8 cellular contexts compared by ENCODE assay signal in genomic region chr9:98315551-98316060, GRCh38.
DNase-seq lines count a peak whose midpoint lies in the region; ATAC-seq and TF ChIP-seq lines count a peak whose summit lies in the region.

No MANE protein-coding gene starts in this region.

- no peak overlapping the region for H3K4me3 Mint-ChIP-seq in CD4-positive, alpha-beta memory T cell
- H3K4me3 Mint-ChIP-seq in naive thymus-derived CD4-positive, alpha-beta T cell, result no peak overlapping the region

- H3K27ac Mint-ChIP-seq in CD4-positive, alpha-beta memory T cell, result no peak overlapping the region
- H3K27ac Mint-ChIP-seq in naive thymus-derived CD4-positive, alpha-beta T cell, result peak overlapping the region in 1 of 9 donors; percentile 7

- H3K27ac ChIP-seq in CD4-positive, alpha-beta memory T cell (ENCODE audit: low read depth, low read length), result no peak overlapping the region
- no peak overlapping the region for H3K27ac ChIP-seq in KMS-11
- no peak overlapping the region for H3K27ac ChIP-seq in naive thymus-derived CD4-positive, alpha-beta T cell (ENCODE audit: low read depth, low read length)

- H4K20me1 ChIP-seq in KMS-11 (ENCODE audit: insufficient read depth), result no peaks in the 10 kb centered on the region

- H3K4me2 ChIP-seq in KMS-11, result no peak overlapping the region

- CTCF ChIA-PET in CD4-positive, alpha-beta memory T cell (lab: Charles Lee; ENCODE audit: partially characterized antibody), result interaction anchor here (0.7 to 3.5 kb wide), 9 partner anchors 8 to 476 kb away, joined by 3 to 16 read pairs (median 3); no protein-coding TSS in a partner anchor
- CTCF ChIA-PET in naive thymus-derived CD4-positive, alpha-beta T cell (lab: Charles Lee), result interaction anchor here (1.3 kb wide), 1 partner anchor 459 kb away, joined by 6 read pairs; no protein-coding TSS in a partner anchor

- no peaks in the 10 kb centered on the region for H3K9me3 Mint-ChIP-seq in CD4-positive, alpha-beta memory T cell
- no peaks in the 10 kb centered on the region for H3K9me3 Mint-ChIP-seq in naive thymus-derived CD4-positive, alpha-beta T cell

- no peak overlapping the region for H2AFZ ChIP-seq in KMS-11 (ENCODE audit: low read depth)

- peak; percentile 57 to 66 (median 61) for DNase-seq in CD4-positive, alpha-beta memory T cell
- peak; percentile 4 for DNase-seq in OCI-M2 (lab: John Stamatoyannopoulos, UW; ENCODE audit: unreplicated experiment)
- DNase-seq in activated CD8-positive, alpha-beta memory T cell treated with anti-CD3 and anti-CD28 coated beads, Interleukin-2, amount 50 U/mL, for 48 hours, result peak; percentile 93
- DNase-seq in naive thymus-derived CD4-positive, alpha-beta T cell, result peak; percentile 40 to 77 (median 65)
- DNase-seq in stimulated activated CD8-positive, alpha-beta memory T cell treated with anti-CD3 and anti-CD28 coated beads, Interleukin-7, amount 100 ng/mL, for 48 hours (ENCODE audit: extremely low read depth in 1 of 2, low read depth in 1 of 2), result peak; percentile 51 to 60

- H3K79me2 ChIP-seq in KMS-11 (ENCODE audit: insufficient read depth, low read depth), result no peaks in the 10 kb centered on the region

- H3K9ac ChIP-seq in KMS-11, result no peak overlapping the region

- peaks cover 0 to 6% (median 3%) of the 10 kb centered on the region in 4 donors for H3K4me1 Mint-ChIP-seq in CD4-positive, alpha-beta memory T cell
- peaks cover 0 to 8% (median 0%) of the 10 kb centered on the region in 7 donors for H3K4me1 Mint-ChIP-seq in naive thymus-derived CD4-positive, alpha-beta T cell

- no peaks in the 10 kb centered on the region for H3K9me3 ChIP-seq in CD4-positive, alpha-beta memory T cell (ENCODE audit: control insufficient read depth in 1 of 2, low read length in 2 of 2)
- no peaks in the 10 kb centered on the region for H3K9me3 ChIP-seq in naive thymus-derived CD4-positive, alpha-beta T cell (ENCODE audit: control insufficient read depth in 2 of 3, low read length in 3 of 3)

- peak; percentile 66 for ATAC-seq in GM21367 (IDR thresholded peaks at IDR 0.05; ENCODE audit: unreplicated experiment)
- peak; percentile 79 for ATAC-seq in esophagus mucosa
- ATAC-seq in naive thymus-derived CD4-positive, alpha-beta T cell, result peak; percentile 90

- no peaks in the 10 kb centered on the region for H3K36me3 Mint-ChIP-seq in CD4-positive, alpha-beta memory T cell
- H3K36me3 Mint-ChIP-seq in naive thymus-derived CD4-positive, alpha-beta T cell, result no peaks in the 10 kb centered on the region

- no peaks in the 10 kb centered on the region for H3K36me3 ChIP-seq in CD4-positive, alpha-beta memory T cell (ENCODE audit: insufficient read depth, low read length)
- H3K36me3 ChIP-seq in KMS-11 (ENCODE audit: insufficient read depth), result no peaks in the 10 kb centered on the region
- no peaks in the 10 kb centered on the region for H3K36me3 ChIP-seq in naive thymus-derived CD4-positive, alpha-beta T cell (ENCODE audit: control insufficient read depth in 2 of 3, insufficient read depth in 3 of 3, low read length in 3 of 3)

- intact Hi-C loops in CD4-positive, alpha-beta memory T cell (cut with micrococcal nuclease), result no loop called here
- intact Hi-C loops in naive thymus-derived CD4-positive, alpha-beta T cell (cut with micrococcal nuclease), result loop anchor here (1.0 kb wide), 3 partner anchors 110 to 476 kb away; no protein-coding TSS in a partner anchor

- TF ChIP-seq CTCF in KMS-11 (conservative IDR thresholded peaks at IDR 0.05; ENCODE audit: low read depth, low read length), result peak; percentile 98

- H3K27me3 ChIP-seq in CD4-positive, alpha-beta memory T cell (ENCODE audit: insufficient read depth, low read length), result no peaks in the 10 kb centered on the region
- no peaks in the 10 kb centered on the region for H3K27me3 ChIP-seq in KMS-11 (ENCODE audit: insufficient read depth, low read depth)
- no peaks in the 10 kb centered on the region for H3K27me3 ChIP-seq in naive thymus-derived CD4-positive, alpha-beta T cell (ENCODE audit: control insufficient read depth in 2 of 2, insufficient read depth in 2 of 2, low read length in 2 of 2)

- no peaks in the 10 kb centered on the region for H3K4me1 ChIP-seq in CD4-positive, alpha-beta memory T cell (ENCODE audit: insufficient read depth, low read length)
- H3K4me1 ChIP-seq in KMS-11 (ENCODE audit: low read depth, poor library complexity, severe bottlenecking), result no peaks in the 10 kb centered on the region
- no peaks in the 10 kb centered on the region for H3K4me1 ChIP-seq in naive thymus-derived CD4-positive, alpha-beta T cell (ENCODE audit: control insufficient read depth in 2 of 2, insufficient read depth in 2 of 2, low read length in 2 of 2)

- no peak overlapping the region for H3K4me3 ChIP-seq in CD4-positive, alpha-beta memory T cell (ENCODE audit: low read length in 2 of 2)
- H3K4me3 ChIP-seq in KMS-11 (IDR thresholded peaks at IDR 0.05; ENCODE audit: insufficient read depth, low read depth, low read length), result no peak overlapping the region
- no peak overlapping the region for H3K4me3 ChIP-seq in naive thymus-derived CD4-positive, alpha-beta T cell (ENCODE audit: low read length)

- peaks cover 4% of the 10 kb centered on the region in 2 donors for H3K27me3 Mint-ChIP-seq in CD4-positive, alpha-beta memory T cell
- peaks cover 0 to 5% (median 0%) of the 10 kb centered on the region in 5 donors for H3K27me3 Mint-ChIP-seq in naive thymus-derived CD4-positive, alpha-beta T cell

- POLR2A ChIA-PET in CD4-positive, alpha-beta memory T cell (lab: Charles Lee; ENCODE audit: partially characterized antibody), result no interaction called here
- POLR2A ChIA-PET in naive thymus-derived CD4-positive, alpha-beta T cell (lab: Charles Lee), result no interaction called here

Comparison
In these comparisons a context has a peak if more than half of its experiments do, and no peak if none do; other contexts are left out.
1. DNase-seq: peak in every context shown above with its lines; median percentile 93 in activated CD8-positive, alpha-beta memory T cell treated with anti-CD3 and anti-CD28 coated beads, Interleukin-2, amount 50 U/mL, for 48 hours; 65 in naive thymus-derived CD4-positive, alpha-beta T cell; 61 in CD4-positive, alpha-beta memory T cell; 56 in stimulated activated CD8-positive, alpha-beta memory T cell treated with anti-CD3 and anti-CD28 coated beads, Interleukin-7, amount 100 ng/mL, for 48 hours; 4 in OCI-M2.